1 cellular context compared by ENCODE assay signal in the genomic region with DNA sequence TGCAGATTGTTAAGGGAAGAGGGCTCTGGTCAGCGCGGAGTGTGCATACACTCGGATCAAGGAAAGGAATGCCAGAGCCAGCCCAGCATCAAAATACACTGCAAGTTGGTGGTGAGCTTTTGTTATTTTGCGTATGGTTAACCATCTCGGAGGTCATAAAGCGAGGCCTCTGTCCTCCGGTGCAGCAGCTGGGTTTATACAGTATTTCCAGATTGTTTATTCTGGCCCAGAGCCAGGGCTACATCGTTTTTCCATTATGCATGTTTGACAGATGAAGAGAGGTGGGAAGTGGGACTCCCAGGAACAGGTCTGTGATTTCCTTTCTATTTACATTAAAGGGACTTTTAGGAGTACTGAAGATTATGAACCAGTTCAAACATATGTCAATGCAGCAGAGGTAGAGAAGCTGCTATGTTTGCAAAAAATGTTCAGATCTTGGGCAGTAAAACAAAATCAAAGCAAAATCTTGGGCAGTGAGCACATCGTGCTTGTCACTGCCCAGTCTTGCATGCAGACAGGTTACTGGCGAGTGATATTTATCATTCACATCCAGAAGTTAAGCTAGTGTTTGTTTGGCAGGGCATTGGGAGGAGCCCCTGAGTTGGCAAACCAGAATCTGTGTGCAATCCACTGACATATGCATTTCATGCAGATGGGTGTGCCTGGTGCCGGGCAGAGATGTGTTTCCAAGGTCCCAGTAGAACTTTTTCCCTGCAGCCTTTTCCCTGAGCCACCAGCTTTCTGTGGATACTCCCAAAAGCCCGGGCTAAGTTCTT.
TF ChIP-seq lines count a peak whose summit lies in the region.

No MANE protein-coding gene starts in this region.

TF ChIP-seq in HepG2, 621 proteins besides CTCF, POLR2A, EP300 and RAD21 (continued from another document and continues in another):
- no peak for TF ChIP-seq SYNCRIP (IDR thresholded peaks at IDR 0.05; ENCODE audit: insufficient read depth, low read depth, low read length)
- TF ChIP-seq ERF (CRISPR knock-in tag; IDR thresholded peaks at IDR 0.05), result 0 out of 2 replicates have a peak, but pooled peaks have one; percentile 4
- TF ChIP-seq ETV5 (CRISPR knock-in tag; IDR thresholded peaks at IDR 0.05; ENCODE audit: borderline replicate concordance), result no peak
- 0 out of 2 replicates have a peak, but pooled peaks have one; percentile 53 for TF ChIP-seq PRMT3 (CRISPR knock-in tag; IDR thresholded peaks at IDR 0.05; ENCODE audit: borderline replicate concordance, low read depth)
- TF ChIP-seq ZNF317 (CRISPR knock-in tag; IDR thresholded peaks at IDR 0.05), result peak; percentile 62; the same call in 1 of the 2 replicates
- TF ChIP-seq XBP1 (CRISPR knock-in tag; IDR thresholded peaks at IDR 0.05), result no peak
- no peak for TF ChIP-seq CCDC6 (CRISPR knock-in tag; IDR thresholded peaks at IDR 0.05)
- no peak for TF ChIP-seq HMG20B (CRISPR knock-in tag; conservative IDR thresholded peaks at IDR 0.05)
- peak; percentile 60; the same call in 1 of the 2 replicates for TF ChIP-seq KAT8 (CRISPR knock-in tag; IDR thresholded peaks at IDR 0.05)
- TF ChIP-seq HNRNPLL (IDR thresholded peaks at IDR 0.05; ENCODE audit: low read depth, low read length, poor library complexity, severe bottlenecking), result no peak
- TF ChIP-seq ZNF292 (CRISPR knock-in tag; IDR thresholded peaks at IDR 0.05; ENCODE audit: borderline replicate concordance, low read depth), result peak; percentile 28; the same call in 1 of the 2 replicates
- no peak for TF ChIP-seq NFE2 (CRISPR knock-in tag; IDR thresholded peaks at IDR 0.05)
- 0 out of 2 replicates have a peak, but pooled peaks have one; percentile 36 for TF ChIP-seq MXD4 (CRISPR knock-in tag; IDR thresholded peaks at IDR 0.05)
- TF ChIP-seq PAX8 (CRISPR knock-in tag; IDR thresholded peaks at IDR 0.05; ENCODE audit: borderline replicate concordance), result no peak; the same call in 1 of the 2 replicates
- 0 out of 2 replicates have a peak, but pooled peaks have one; percentile 36 for TF ChIP-seq ZSCAN9 (CRISPR knock-in tag; IDR thresholded peaks at IDR 0.05; ENCODE audit: borderline replicate concordance)
- peak; percentile 87; the same call in 1 of the 2 replicates for TF ChIP-seq CHD4 (IDR thresholded peaks at IDR 0.05; ENCODE audit: borderline replicate concordance, low read length)
- TF ChIP-seq RCOR2 (CRISPR knock-in tag; IDR thresholded peaks at IDR 0.05), result 0 out of 2 replicates have a peak, but pooled peaks have one; percentile 39
- TF ChIP-seq, protein P1, sequence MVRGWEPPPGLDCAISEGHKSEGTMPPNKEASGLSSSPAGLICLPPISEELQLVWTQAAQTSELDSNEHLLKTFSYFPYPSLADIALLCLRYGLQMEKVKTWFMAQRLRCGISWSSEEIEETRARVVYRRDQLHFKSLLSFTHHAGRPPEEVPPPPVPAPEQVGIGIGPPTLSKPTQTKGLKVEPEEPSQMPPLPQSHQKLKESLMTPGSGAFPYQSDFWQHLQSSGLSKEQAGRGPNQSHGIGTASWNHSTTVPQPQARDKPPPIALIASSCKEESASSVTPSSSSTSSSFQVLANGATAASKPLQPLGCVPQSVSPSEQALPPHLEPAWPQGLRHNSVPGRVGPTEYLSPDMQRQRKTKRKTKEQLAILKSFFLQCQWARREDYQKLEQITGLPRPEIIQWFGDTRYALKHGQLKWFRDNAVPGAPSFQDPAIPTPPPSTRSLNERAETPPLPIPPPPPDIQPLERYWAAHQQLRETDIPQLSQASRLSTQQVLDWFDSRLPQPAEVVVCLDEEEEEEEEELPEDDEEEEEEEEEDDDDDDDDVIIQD (CRISPR knock-in tag; IDR thresholded peaks at IDR 0.05; ENCODE audit: low read depth), result peak; percentile 74; the same call in 1 of the 2 replicates
- no peak for TF ChIP-seq POLR2AphosphoS2 (IDR thresholded peaks at IDR 0.05; ENCODE audit: low read depth, low read length)
- no peak for TF ChIP-seq ZNF598 (CRISPR knock-in tag; IDR thresholded peaks at IDR 0.05; ENCODE audit: borderline replicate concordance)
- TF ChIP-seq TEAD3 (CRISPR knock-in tag; optimal IDR thresholded peaks at IDR 0.05; ENCODE audit: borderline replicate concordance), result peak; percentile 56
- TF ChIP-seq, protein P2, sequence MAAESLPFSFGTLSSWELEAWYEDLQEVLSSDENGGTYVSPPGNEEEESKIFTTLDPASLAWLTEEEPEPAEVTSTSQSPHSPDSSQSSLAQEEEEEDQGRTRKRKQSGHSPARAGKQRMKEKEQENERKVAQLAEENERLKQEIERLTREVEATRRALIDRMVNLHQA (CRISPR knock-in tag; IDR thresholded peaks at IDR 0.05), result no peak
- no peak for TF ChIP-seq GABPB1 (CRISPR knock-in tag; IDR thresholded peaks at IDR 0.05)
- no peak for TF ChIP-seq ATM (IDR thresholded peaks at IDR 0.05; ENCODE audit: borderline replicate concordance)
- TF ChIP-seq BCL6 (CRISPR knock-in tag; IDR thresholded peaks at IDR 0.05), result peak; percentile 72
- TF ChIP-seq NONO (IDR thresholded peaks at IDR 0.05), result no peak
- TF ChIP-seq NONO (CRISPR knock-in tag; conservative IDR thresholded peaks at IDR 0.05), result peak; percentile 64; the same call in 1 of the 2 replicates
- TF ChIP-seq ARID5B (CRISPR knock-in tag; IDR thresholded peaks at IDR 0.05), result peak; percentile 84
- no peak for TF ChIP-seq AFF4 (CRISPR knock-in tag; IDR thresholded peaks at IDR 0.05)
- TF ChIP-seq ZNF83 (CRISPR knock-in tag; IDR thresholded peaks at IDR 0.05; ENCODE audit: borderline replicate concordance), result no peak
- TF ChIP-seq ZEB1 (IDR thresholded peaks at IDR 0.05; ENCODE audit: insufficient replicate concordance, low read depth), result no peak
- 0 out of 2 replicates have a peak, but pooled peaks have one; percentile 27 for TF ChIP-seq ZNF652 (CRISPR knock-in tag; IDR thresholded peaks at IDR 0.05; ENCODE audit: borderline replicate concordance, low read depth)
- TF ChIP-seq KDM1A (CRISPR knock-in tag; IDR thresholded peaks at IDR 0.05), result peak; percentile 40; the same call in 1 of the 2 replicates
- no peak for TF ChIP-seq DNMT3B (CRISPR knock-in tag; conservative IDR thresholded peaks at IDR 0.05)
- no peak; the same call in 1 of the 2 replicates for TF ChIP-seq RNF2 (conservative IDR thresholded peaks at IDR 0.05; ENCODE audit: low read depth)
- no peak for TF ChIP-seq MEIS1 (CRISPR knock-in tag; IDR thresholded peaks at IDR 0.05; ENCODE audit: borderline replicate concordance)
- 0 out of 2 replicates have a peak, but pooled peaks have one; percentile 27 for TF ChIP-seq ZNF383 (CRISPR knock-in tag; IDR thresholded peaks at IDR 0.05; ENCODE audit: borderline replicate concordance)
- TF ChIP-seq ZNF121 (CRISPR knock-in tag; IDR thresholded peaks at IDR 0.05), result no peak
- TF ChIP-seq CREM (IDR thresholded peaks at IDR 0.05), result 0 out of 2 replicates have a peak, but pooled peaks have one; percentile 19
- TF ChIP-seq CREM (CRISPR knock-in tag; IDR thresholded peaks at IDR 0.05), result no peak
- no peak for TF ChIP-seq SOX13 (IDR thresholded peaks at IDR 0.05)
- TF ChIP-seq SOX13 (CRISPR knock-in tag; conservative IDR thresholded peaks at IDR 0.05 in 1 of 2, IDR thresholded peaks at IDR 0.05 in 1 of 2), result peak in 1 of 2 experiments; percentile 84; a peak in 2 of 4 replicates
- TF ChIP-seq ZNF136 (CRISPR knock-in tag; IDR thresholded peaks at IDR 0.05; ENCODE audit: low read depth), result 0 out of 2 replicates have a peak, but pooled peaks have one; percentile 57
- no peak for TF ChIP-seq ZFP91 (CRISPR knock-in tag; IDR thresholded peaks at IDR 0.05; ENCODE audit: borderline replicate concordance)
- no peak for TF ChIP-seq REPIN1 (CRISPR knock-in tag; IDR thresholded peaks at IDR 0.05; ENCODE audit: borderline replicate concordance, low read depth)
- no peak for TF ChIP-seq TCF12 (IDR thresholded peaks at IDR 0.05)
- TF ChIP-seq TCF12 (CRISPR knock-in tag; IDR thresholded peaks at IDR 0.05), result no peak
- TF ChIP-seq FOSL2 (CRISPR knock-in tag; IDR thresholded peaks at IDR 0.05), result peak; percentile 37; the same call in 1 of the 2 replicates
- TF ChIP-seq ZNF720 (CRISPR knock-in tag; IDR thresholded peaks at IDR 0.05), result no peak
- TF ChIP-seq NFIC (IDR thresholded peaks at IDR 0.05; ENCODE audit: low read length), result peak; percentile 95
- no peak for TF ChIP-seq AKAP8 (CRISPR knock-in tag; IDR thresholded peaks at IDR 0.05)
- TF ChIP-seq SIX1 (CRISPR knock-in tag; IDR thresholded peaks at IDR 0.05; ENCODE audit: borderline replicate concordance), result 0 out of 2 replicates have a peak, but pooled peaks have one; percentile 45
- no peak for TF ChIP-seq ZNF207 (IDR thresholded peaks at IDR 0.05; ENCODE audit: borderline replicate concordance)
- TF ChIP-seq ISL2 (CRISPR knock-in tag; IDR thresholded peaks at IDR 0.05), result peak; percentile 71; the same call in 1 of the 2 replicates
- TF ChIP-seq ZNF280B (CRISPR knock-in tag; IDR thresholded peaks at IDR 0.05; ENCODE audit: borderline replicate concordance), result no peak
- no peak for TF ChIP-seq ZNF790 (CRISPR knock-in tag; IDR thresholded peaks at IDR 0.05; ENCODE audit: borderline replicate concordance)
- peak; percentile 54 for TF ChIP-seq GATAD2A (CRISPR knock-in tag; IDR thresholded peaks at IDR 0.05)
- TF ChIP-seq ZSCAN20 (CRISPR knock-in tag; IDR thresholded peaks at IDR 0.05; ENCODE audit: borderline replicate concordance), result no peak
- TF ChIP-seq BHLHE40 (IDR thresholded peaks at IDR 0.05; ENCODE audit: low read length), result no peak
- no peak for TF ChIP-seq ZNF766 (CRISPR knock-in tag; IDR thresholded peaks at IDR 0.05; ENCODE audit: borderline replicate concordance)
- TF ChIP-seq MXI1 (IDR thresholded peaks at IDR 0.05; ENCODE audit: borderline replicate concordance, low read depth, low read length), result no peak
